ENCODE assay signal across 1 cellular context in the genomic region with DNA sequence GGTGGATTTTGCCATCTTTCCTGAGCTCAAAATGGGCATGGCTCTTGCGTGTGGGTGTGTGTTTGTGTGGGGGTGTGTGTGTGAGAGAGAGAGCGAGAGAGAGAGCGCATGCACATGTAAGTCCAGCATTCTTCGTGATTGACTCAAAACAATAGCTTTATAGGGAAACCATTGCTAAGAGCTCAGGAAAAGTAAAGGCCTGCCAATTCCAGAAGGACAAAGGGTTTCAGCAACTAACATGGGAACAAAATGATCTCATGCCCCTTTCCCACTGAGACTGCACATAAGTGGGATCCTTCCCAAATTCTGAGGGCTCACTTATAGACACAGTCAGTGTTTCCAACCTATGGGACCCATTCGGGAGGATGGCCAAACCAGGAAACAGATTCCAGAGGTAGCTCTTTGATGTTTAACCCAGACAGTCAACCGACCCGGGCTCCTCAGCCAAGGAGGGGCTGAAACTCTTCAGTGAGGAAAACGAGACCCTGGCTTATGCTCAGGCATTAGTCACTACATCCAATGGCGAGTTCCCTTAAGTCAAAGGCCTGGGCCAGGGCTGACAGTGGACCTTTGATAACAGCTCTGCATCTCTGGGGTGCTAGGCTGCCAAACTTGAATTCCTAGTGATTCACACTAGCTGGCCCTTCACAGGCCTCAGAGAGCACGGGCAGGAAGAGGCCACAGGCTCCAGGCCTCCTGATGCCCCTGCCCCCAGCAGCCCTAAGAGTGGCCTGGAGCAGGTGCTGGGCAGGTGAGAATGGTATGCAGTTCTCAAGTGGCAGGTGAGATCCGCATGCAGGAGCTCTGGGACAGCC.
TF ChIP-seq lines count a peak whose summit lies in the region.

No MANE protein-coding gene starts in this region.

TF ChIP-seq in SK-N-SH, 30 proteins besides CTCF, POLR2A, EP300 and RAD21 (continued from another document):
- TF ChIP-seq, protein P1, sequence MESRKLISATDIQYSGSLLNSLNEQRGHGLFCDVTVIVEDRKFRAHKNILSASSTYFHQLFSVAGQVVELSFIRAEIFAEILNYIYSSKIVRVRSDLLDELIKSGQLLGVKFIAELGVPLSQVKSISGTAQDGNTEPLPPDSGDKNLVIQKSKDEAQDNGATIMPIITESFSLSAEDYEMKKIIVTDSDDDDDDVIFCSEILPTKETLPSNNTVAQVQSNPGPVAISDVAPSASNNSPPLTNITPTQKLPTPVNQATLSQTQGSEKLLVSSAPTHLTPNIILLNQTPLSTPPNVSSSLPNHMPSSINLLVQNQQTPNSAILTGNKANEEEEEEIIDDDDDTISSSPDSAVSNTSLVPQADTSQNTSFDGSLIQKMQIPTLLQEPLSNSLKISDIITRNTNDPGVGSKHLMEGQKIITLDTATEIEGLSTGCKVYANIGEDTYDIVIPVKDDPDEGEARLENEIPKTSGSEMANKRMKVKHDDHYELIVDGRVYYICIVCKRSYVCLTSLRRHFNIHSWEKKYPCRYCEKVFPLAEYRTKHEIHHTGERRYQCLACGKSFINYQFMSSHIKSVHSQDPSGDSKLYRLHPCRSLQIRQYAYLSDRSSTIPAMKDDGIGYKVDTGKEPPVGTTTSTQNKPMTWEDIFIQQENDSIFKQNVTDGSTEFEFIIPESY (IDR thresholded peaks at IDR 0.05; ENCODE audit: borderline replicate concordance, low read depth) = no peak
- TF ChIP-seq RFX5 (IDR thresholded peaks at IDR 0.05; ENCODE audit: low read length) (no peak), FOXM1 (IDR thresholded peaks at IDR 0.05; ENCODE audit: low read depth) (no peak), ELF1 (IDR thresholded peaks at IDR 0.05) (no peak), TCF12 (IDR thresholded peaks at IDR 0.05) (peak; percentile 50), FOSL2 (IDR thresholded peaks at IDR 0.05; ENCODE audit: borderline replicate concordance, low read depth) (peak; percentile 54; the same call in 1 of the 2 replicates), NFIC (IDR thresholded peaks at IDR 0.05; ENCODE audit: borderline replicate concordance) (peak; percentile 45), JUND (IDR thresholded peaks at IDR 0.05) (peak; percentile 21), RXRA (IDR thresholded peaks at IDR 0.05; ENCODE audit: borderline replicate concordance, low read depth) (0 out of 2 replicates have a peak, but pooled peaks have one; percentile 30)
TF ChIP-seq in SK-N-SH: peak in this region for 7.
